ENCODE assay signal across 1 cellular context in the genomic region with DNA sequence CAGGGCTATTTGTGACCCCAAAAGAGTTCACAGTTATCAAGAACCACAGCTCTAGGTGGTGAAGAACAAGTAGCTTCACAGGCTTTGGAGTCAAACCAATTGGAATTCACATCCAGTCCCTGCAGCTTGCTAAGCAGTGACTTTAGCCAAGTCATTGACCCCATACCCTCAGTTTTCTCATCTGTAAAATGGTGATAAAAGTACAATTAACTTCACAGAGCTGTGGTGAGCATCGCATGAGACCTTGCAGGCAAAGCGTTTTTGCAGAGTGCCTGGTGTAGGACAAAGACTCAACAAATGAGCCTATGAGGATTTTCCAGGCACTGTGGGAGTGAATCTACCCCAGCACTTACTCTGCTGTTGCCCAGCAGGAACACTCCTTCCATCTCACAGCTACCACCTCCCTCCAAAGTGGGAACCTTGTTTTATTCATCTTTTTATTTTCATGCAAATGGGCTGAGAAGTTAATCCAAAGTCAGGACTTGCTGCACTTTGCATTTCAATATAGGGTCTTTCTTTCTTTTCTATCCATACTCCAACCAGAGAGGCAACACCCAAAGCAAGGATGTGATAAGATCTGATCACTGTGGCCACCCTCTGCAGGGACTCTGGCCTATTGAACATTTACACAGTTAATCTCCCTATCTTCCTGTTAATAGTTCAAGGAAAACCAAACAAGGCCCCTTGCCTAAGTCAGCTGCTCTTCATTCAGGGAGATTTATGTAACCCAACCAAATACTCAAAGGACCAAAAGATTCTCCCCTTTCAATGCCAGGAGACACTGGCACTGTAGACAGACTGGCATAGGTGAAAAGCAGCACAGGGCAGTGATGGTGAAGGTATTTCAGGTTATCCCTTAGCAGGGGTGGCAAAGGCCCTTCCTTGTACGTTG.
A peak's percentile ranks its signal among the peaks of the same experiment; 100 is the strongest.
TF ChIP-seq lines count a peak whose summit lies in the region.

No MANE protein-coding gene starts in this region.

TF ChIP-seq in HepG2, 621 proteins besides CTCF, POLR2A, EP300 and RAD21 (continued from another document and continues in another):
- TF ChIP-seq, protein P1, sequence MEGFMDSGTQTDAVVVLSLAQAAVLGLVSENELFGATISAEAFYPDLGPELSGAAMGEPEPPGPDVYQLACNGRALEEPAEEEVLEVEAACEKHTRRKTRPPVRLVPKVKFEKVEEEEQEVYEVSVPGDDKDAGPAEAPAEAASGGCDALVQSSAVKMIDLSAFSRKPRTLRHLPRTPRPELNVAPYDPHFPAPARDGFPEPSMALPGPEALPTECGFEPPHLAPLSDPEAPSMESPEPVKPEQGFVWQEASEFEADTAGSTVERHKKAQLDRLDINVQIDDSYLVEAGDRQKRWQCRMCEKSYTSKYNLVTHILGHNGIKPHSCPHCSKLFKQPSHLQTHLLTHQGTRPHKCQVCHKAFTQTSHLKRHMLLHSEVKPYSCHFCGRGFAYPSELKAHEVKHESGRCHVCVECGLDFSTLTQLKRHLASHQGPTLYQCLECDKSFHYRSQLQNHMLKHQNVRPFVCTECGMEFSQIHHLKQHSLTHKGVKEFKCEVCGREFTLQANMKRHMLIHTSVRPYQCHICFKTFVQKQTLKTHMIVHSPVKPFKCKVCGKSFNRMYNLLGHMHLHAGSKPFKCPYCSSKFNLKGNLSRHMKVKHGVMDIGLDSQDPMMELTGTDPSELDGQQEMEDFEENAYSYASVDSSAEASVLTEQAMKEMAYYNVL (CRISPR knock-in tag; IDR thresholded peaks at IDR 0.05; ENCODE audit: borderline replicate concordance): peak; percentile 88; the same call in 1 of the 2 replicates
- TF ChIP-seq STAG1 (CRISPR knock-in tag; IDR thresholded peaks at IDR 0.05) (peak; percentile 39), PITX1 (CRISPR knock-in tag; IDR thresholded peaks at IDR 0.05) (peak; percentile 99), ZSCAN21 (CRISPR knock-in tag; IDR thresholded peaks at IDR 0.05; ENCODE audit: borderline replicate concordance) (peak; percentile 33; the same call in 1 of the 2 replicates), BCL6 (CRISPR knock-in tag; IDR thresholded peaks at IDR 0.05) (peak; percentile 93), YEATS4 (CRISPR knock-in tag; IDR thresholded peaks at IDR 0.05; ENCODE audit: borderline replicate concordance) (peak; percentile 60; the same call in 1 of the 2 replicates), CCDC6 (CRISPR knock-in tag; IDR thresholded peaks at IDR 0.05) (peak; percentile 51; the same call in 1 of the 2 replicates), MBD4 (IDR thresholded peaks at IDR 0.05; ENCODE audit: borderline replicate concordance, low read length) (0 out of 2 replicates have a peak, but pooled peaks have one; percentile 48), ZBTB42 (CRISPR knock-in tag; IDR thresholded peaks at IDR 0.05) (no peak), ZNF556 (CRISPR knock-in tag; IDR thresholded peaks at IDR 0.05; ENCODE audit: borderline replicate concordance) (peak; percentile 30; the same call in 1 of the 2 replicates), ATM (IDR thresholded peaks at IDR 0.05; ENCODE audit: borderline replicate concordance) (no peak), ZNF263 (CRISPR knock-in tag; IDR thresholded peaks at IDR 0.05) (peak; percentile 29; the same call in 1 of the 2 replicates), FOXK2 (IDR thresholded peaks at IDR 0.05) (peak; percentile 22; the same call in 1 of the 2 replicates), ZNF605 (CRISPR knock-in tag; IDR thresholded peaks at IDR 0.05) (peak; percentile 15; the same call in 1 of the 2 replicates), LCORL (IDR thresholded peaks at IDR 0.05) (peak; percentile 72), LCORL (CRISPR knock-in tag; IDR thresholded peaks at IDR 0.05) (peak; percentile 78), FOXA1 (IDR thresholded peaks at IDR 0.05) (no peak), FOXA1 (CRISPR knock-in tag; IDR thresholded peaks at IDR 0.05) (peak; percentile 90), ZNF883 (CRISPR knock-in tag; IDR thresholded peaks at IDR 0.05; ENCODE audit: not compliant biosample characterization) (no peak), NFIC (IDR thresholded peaks at IDR 0.05; ENCODE audit: low read length) (peak; percentile 87), MEIS2 (CRISPR knock-in tag; IDR thresholded peaks at IDR 0.05) (0 out of 2 replicates have a peak, but pooled peaks have one; percentile 29), SIX1 (CRISPR knock-in tag; IDR thresholded peaks at IDR 0.05; ENCODE audit: borderline replicate concordance) (peak; percentile 82; the same call in 1 of the 2 replicates), ZNF251 (CRISPR knock-in tag; IDR thresholded peaks at IDR 0.05) (no peak), FOXA3 (CRISPR knock-in tag; IDR thresholded peaks at IDR 0.05) (peak; percentile 96), NFATC3 (CRISPR knock-in tag; IDR thresholded peaks at IDR 0.05) (no peak), KDM1A (CRISPR knock-in tag; IDR thresholded peaks at IDR 0.05) (0 out of 2 replicates have a peak, but pooled peaks have one; percentile 47), ZNF781 (CRISPR knock-in tag; IDR thresholded peaks at IDR 0.05; ENCODE audit: borderline replicate concordance, not compliant biosample characterization) (no peak), HIVEP1 (CRISPR knock-in tag; IDR thresholded peaks at IDR 0.05) (no peak), SMAD3 (CRISPR knock-in tag; IDR thresholded peaks at IDR 0.05) (peak; percentile 76; the same call in 1 of the 2 replicates), ZNF670 (CRISPR knock-in tag; IDR thresholded peaks at IDR 0.05; ENCODE audit: borderline replicate concordance) (0 out of 2 replicates have a peak, but pooled peaks have one; percentile 87), ATRX (CRISPR knock-in tag; IDR thresholded peaks at IDR 0.05; ENCODE audit: borderline replicate concordance) (no peak), ELF3 (CRISPR knock-in tag; IDR thresholded peaks at IDR 0.05) (peak; percentile 93), ZFX (CRISPR knock-in tag; IDR thresholded peaks at IDR 0.05; ENCODE audit: low read depth) (peak; percentile 36; the same call in 1 of the 2 replicates), ZNF761 (CRISPR knock-in tag; conservative IDR thresholded peaks at IDR 0.05) (no peak), PTBP1 (IDR thresholded peaks at IDR 0.05; ENCODE audit: low read depth, low read length, poor library complexity, severe bottlenecking) (no peak), ZNF792 (CRISPR knock-in tag; IDR thresholded peaks at IDR 0.05) (peak; percentile 65), MED13 (CRISPR knock-in tag; IDR thresholded peaks at IDR 0.05) (peak; percentile 98), ZFP1 (CRISPR knock-in tag; IDR thresholded peaks at IDR 0.05) (0 out of 2 replicates have a peak, but pooled peaks have one; percentile 27), HOXA3 (CRISPR knock-in tag; IDR thresholded peaks at IDR 0.05) (peak; percentile 59), TCF12 (IDR thresholded peaks at IDR 0.05) (no peak), TCF12 (CRISPR knock-in tag; IDR thresholded peaks at IDR 0.05) (peak; percentile 68; the same call in 1 of the 2 replicates), ZNF816 (CRISPR knock-in tag; IDR thresholded peaks at IDR 0.05; ENCODE audit: borderline replicate concordance) (peak; percentile 72; the same call in 1 of the 2 replicates), ZBTB38 (CRISPR knock-in tag; IDR thresholded peaks at IDR 0.05) (no peak)
- TF ChIP-seq, protein P2, sequence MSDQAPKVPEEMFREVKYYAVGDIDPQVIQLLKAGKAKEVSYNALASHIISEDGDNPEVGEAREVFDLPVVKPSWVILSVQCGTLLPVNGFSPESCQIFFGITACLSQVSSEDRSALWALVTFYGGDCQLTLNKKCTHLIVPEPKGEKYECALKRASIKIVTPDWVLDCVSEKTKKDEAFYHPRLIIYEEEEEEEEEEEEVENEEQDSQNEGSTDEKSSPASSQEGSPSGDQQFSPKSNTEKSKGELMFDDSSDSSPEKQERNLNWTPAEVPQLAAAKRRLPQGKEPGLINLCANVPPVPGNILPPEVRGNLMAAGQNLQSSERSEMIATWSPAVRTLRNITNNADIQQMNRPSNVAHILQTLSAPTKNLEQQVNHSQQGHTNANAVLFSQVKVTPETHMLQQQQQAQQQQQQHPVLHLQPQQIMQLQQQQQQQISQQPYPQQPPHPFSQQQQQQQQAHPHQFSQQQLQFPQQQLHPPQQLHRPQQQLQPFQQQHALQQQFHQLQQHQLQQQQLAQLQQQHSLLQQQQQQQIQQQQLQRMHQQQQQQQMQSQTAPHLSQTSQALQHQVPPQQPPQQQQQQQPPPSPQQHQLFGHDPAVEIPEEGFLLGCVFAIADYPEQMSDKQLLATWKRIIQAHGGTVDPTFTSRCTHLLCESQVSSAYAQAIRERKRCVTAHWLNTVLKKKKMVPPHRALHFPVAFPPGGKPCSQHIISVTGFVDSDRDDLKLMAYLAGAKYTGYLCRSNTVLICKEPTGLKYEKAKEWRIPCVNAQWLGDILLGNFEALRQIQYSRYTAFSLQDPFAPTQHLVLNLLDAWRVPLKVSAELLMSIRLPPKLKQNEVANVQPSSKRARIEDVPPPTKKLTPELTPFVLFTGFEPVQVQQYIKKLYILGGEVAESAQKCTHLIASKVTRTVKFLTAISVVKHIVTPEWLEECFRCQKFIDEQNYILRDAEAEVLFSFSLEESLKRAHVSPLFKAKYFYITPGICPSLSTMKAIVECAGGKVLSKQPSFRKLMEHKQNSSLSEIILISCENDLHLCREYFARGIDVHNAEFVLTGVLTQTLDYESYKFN (CRISPR knock-in tag; conservative IDR thresholded peaks at IDR 0.05): peak; percentile 99
- TF ChIP-seq, protein P3, sequence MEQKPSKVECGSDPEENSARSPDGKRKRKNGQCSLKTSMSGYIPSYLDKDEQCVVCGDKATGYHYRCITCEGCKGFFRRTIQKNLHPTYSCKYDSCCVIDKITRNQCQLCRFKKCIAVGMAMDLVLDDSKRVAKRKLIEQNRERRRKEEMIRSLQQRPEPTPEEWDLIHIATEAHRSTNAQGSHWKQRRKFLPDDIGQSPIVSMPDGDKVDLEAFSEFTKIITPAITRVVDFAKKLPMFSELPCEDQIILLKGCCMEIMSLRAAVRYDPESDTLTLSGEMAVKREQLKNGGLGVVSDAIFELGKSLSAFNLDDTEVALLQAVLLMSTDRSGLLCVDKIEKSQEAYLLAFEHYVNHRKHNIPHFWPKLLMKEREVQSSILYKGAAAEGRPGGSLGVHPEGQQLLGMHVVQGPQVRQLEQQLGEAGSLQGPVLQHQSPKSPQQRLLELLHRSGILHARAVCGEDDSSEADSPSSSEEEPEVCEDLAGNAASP (CRISPR knock-in tag; IDR thresholded peaks at IDR 0.05; ENCODE audit: borderline replicate concordance): peak; percentile 82; the same call in 1 of the 2 replicates
- TF ChIP-seq, protein P4, sequence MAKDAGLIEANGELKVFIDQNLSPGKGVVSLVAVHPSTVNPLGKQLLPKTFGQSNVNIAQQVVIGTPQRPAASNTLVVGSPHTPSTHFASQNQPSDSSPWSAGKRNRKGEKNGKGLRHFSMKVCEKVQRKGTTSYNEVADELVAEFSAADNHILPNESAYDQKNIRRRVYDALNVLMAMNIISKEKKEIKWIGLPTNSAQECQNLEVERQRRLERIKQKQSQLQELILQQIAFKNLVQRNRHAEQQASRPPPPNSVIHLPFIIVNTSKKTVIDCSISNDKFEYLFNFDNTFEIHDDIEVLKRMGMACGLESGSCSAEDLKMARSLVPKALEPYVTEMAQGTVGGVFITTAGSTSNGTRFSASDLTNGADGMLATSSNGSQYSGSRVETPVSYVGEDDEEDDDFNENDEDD (CRISPR knock-in tag; IDR thresholded peaks at IDR 0.05; ENCODE audit: borderline replicate concordance): no peak
- TF ChIP-seq, protein P5, sequence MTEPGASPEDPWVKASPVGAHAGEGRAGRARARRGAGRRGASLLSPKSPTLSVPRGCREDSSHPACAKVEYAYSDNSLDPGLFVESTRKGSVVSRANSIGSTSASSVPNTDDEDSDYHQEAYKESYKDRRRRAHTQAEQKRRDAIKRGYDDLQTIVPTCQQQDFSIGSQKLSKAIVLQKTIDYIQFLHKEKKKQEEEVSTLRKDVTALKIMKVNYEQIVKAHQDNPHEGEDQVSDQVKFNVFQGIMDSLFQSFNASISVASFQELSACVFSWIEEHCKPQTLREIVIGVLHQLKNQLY (CRISPR knock-in tag; IDR thresholded peaks at IDR 0.05): peak; percentile 73; the same call in 1 of the 2 replicates
- TF ChIP-seq, protein P6, sequence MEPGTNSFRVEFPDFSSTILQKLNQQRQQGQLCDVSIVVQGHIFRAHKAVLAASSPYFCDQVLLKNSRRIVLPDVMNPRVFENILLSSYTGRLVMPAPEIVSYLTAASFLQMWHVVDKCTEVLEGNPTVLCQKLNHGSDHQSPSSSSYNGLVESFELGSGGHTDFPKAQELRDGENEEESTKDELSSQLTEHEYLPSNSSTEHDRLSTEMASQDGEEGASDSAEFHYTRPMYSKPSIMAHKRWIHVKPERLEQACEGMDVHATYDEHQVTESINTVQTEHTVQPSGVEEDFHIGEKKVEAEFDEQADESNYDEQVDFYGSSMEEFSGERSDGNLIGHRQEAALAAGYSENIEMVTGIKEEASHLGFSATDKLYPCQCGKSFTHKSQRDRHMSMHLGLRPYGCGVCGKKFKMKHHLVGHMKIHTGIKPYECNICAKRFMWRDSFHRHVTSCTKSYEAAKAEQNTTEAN (CRISPR knock-in tag; conservative IDR thresholded peaks at IDR 0.05): peak; percentile 94
- TF ChIP-seq, protein P7, sequence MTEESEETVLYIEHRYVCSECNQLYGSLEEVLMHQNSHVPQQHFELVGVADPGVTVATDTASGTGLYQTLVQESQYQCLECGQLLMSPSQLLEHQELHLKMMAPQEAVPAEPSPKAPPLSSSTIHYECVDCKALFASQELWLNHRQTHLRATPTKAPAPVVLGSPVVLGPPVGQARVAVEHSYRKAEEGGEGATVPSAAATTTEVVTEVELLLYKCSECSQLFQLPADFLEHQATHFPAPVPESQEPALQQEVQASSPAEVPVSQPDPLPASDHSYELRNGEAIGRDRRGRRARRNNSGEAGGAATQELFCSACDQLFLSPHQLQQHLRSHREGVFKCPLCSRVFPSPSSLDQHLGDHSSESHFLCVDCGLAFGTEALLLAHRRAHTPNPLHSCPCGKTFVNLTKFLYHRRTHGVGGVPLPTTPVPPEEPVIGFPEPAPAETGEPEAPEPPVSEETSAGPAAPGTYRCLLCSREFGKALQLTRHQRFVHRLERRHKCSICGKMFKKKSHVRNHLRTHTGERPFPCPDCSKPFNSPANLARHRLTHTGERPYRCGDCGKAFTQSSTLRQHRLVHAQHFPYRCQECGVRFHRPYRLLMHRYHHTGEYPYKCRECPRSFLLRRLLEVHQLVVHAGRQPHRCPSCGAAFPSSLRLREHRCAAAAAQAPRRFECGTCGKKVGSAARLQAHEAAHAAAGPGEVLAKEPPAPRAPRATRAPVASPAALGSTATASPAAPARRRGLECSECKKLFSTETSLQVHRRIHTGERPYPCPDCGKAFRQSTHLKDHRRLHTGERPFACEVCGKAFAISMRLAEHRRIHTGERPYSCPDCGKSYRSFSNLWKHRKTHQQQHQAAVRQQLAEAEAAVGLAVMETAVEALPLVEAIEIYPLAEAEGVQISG (CRISPR knock-in tag; IDR thresholded peaks at IDR 0.05): peak; percentile 31; the same call in 1 of the 2 replicates
- TF ChIP-seq, protein P8, sequence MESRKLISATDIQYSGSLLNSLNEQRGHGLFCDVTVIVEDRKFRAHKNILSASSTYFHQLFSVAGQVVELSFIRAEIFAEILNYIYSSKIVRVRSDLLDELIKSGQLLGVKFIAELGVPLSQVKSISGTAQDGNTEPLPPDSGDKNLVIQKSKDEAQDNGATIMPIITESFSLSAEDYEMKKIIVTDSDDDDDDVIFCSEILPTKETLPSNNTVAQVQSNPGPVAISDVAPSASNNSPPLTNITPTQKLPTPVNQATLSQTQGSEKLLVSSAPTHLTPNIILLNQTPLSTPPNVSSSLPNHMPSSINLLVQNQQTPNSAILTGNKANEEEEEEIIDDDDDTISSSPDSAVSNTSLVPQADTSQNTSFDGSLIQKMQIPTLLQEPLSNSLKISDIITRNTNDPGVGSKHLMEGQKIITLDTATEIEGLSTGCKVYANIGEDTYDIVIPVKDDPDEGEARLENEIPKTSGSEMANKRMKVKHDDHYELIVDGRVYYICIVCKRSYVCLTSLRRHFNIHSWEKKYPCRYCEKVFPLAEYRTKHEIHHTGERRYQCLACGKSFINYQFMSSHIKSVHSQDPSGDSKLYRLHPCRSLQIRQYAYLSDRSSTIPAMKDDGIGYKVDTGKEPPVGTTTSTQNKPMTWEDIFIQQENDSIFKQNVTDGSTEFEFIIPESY (CRISPR knock-in tag; IDR thresholded peaks at IDR 0.05): peak; percentile 15; the same call in 1 of the 2 replicates
